In the genomic region with DNA sequence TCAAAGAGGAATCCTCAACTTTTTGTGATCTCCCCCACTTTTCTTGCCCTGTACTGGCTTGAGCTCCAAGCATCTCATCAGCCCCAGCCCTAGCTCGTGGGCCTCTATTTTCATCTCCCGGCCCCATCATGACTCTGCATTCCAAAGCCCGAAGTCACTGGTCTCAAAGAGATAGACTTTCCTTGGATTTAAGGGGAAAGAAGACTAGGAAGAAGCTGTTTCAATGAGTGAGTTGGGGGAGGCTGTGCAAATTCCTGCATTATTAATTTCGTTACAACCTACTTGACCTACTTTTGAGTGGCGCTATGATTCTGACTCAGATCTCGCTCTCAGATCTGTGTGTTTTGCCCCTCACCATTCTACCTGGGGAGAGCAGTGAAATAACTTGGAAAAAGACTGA, we compare ENCODE assay signal across 15 cellular contexts.
DNase-seq lines count a peak whose midpoint lies in the region; ATAC-seq and TF ChIP-seq lines count a peak whose summit lies in the region.
"Had no signal": no experiment of that assay in that cellular context is flagged by ENCODE, and none has a peak within 500 bp of the region (broad histone marks: within the 10 kb centered on the region; RNA-seq: fewer than 3 reads in every experiment).

No MANE protein-coding gene starts in this region.

- ATAC-seq in right cardiac atrium (no peak), Right ventricle myocardium superior (ENCODE audit: poor library complexity) (no peak), GM21825 (IDR thresholded peaks at IDR 0.05; ENCODE audit: unreplicated experiment) (no peak), GM19455 (IDR thresholded peaks at IDR 0.05; ENCODE audit: unreplicated experiment) (no peak)
- ATAC-seq: A549 had no signal

- no peaks in the 10 kb centered on the region for H3K27me3 Mint-ChIP-seq in chondrocyte (ENCODE audit: low read depth)
- H3K27me3 Mint-ChIP-seq: activated CD4-positive, alpha-beta T cell treated with anti-CD3 and anti-CD28 coated beads, Interleukin-2, amount 10 ng/mL, durations not matched to agents 24 days and 14 days; activated naive CD4-positive, alpha-beta T cell treated with anti-CD3 and anti-CD28 coated beads, Interleukin-2, amount 10 ng/mL, durations not matched to agents 7 days and 5 days had no signal

- no peaks in the 10 kb centered on the region for H3K9me3 ChIP-seq in right cardiac atrium (ENCODE audit: control insufficient read depth, low read length)
- H3K9me3 ChIP-seq: A549, spleen had no signal

- no peak for DNase-seq in right cardiac atrium
- DNase-seq in Right ventricle myocardium superior, result no peak
- DNase-seq in chondrocyte (ENCODE audit: low spot score), result no peak
- DNase-seq in myocyte (ENCODE audit: low read depth), result peak; percentile 61
- DNase-seq in superior temporal gyrus (ENCODE audit: extremely low spot score), result no peak
- DNase-seq in stimulated activated naive CD4-positive, alpha-beta T cell treated with Interleukin-2 at 50 U/mL for 16 hours (lab: John Stamatoyannopoulos, UW), result no peak
- DNase-seq: activated CD4-positive, alpha-beta T cell treated with anti-CD3 and anti-CD28 coated beads, Interleukin-2, amount 10 ng/mL, durations not matched to agents 24 days and 14 days; activated naive CD4-positive, alpha-beta T cell treated with anti-CD3 and anti-CD28 coated beads, Interleukin-2, amount 10 ng/mL, durations not matched to agents 7 days and 5 days; dermis blood vessel endothelial cell; hypothalamus; NCI-H1092; spleen had no signal

- peaks cover 7% of the 10 kb centered on the region for H3K9me3 Mint-ChIP-seq in chondrocyte (ENCODE audit: low read depth)
- H3K9me3 Mint-ChIP-seq: activated naive CD4-positive, alpha-beta T cell treated with anti-CD3 and anti-CD28 coated beads, Interleukin-2, amount 10 ng/mL, durations not matched to agents 7 days and 5 days had no signal

- peak overlapping the region; percentile 87 for H3K27ac Mint-ChIP-seq in chondrocyte (ENCODE audit: unreplicated experiment)
- H3K27ac Mint-ChIP-seq: activated CD4-positive, alpha-beta T cell treated with anti-CD3 and anti-CD28 coated beads, Interleukin-2, amount 10 ng/mL, durations not matched to agents 24 days and 14 days; activated naive CD4-positive, alpha-beta T cell treated with anti-CD3 and anti-CD28 coated beads, Interleukin-2, amount 10 ng/mL, durations not matched to agents 7 days and 5 days had no signal

- TF ChIP-seq CTCF in chondrocyte (IDR thresholded peaks at IDR 0.05), result no peak

- WGBS in right cardiac atrium, result 66% methylated on average over 6 of the region's 6 CpGs

- intact Hi-C loops in right cardiac atrium (cut with DNase I) (loop anchor here in 1 of 4 donors (10.0 kb wide), 1 partner anchor 99 kb away; no protein-coding TSS in a partner anchor), Right ventricle myocardium superior (cut with DNase I) (no loop called here)

- peaks cover 12% of the 10 kb centered on the region for H3K4me1 ChIP-seq in right cardiac atrium (ENCODE audit: control insufficient read depth, insufficient read depth, low read length)
- H3K4me1 ChIP-seq: A549 had no signal

- H3K27me3 ChIP-seq in right cardiac atrium (ENCODE audit: control insufficient read depth, insufficient read depth), result no peaks in the 10 kb centered on the region
- H3K27me3 ChIP-seq: spleen had no signal

- H3K36me3 Mint-ChIP-seq in chondrocyte (ENCODE audit: low read depth), result no peaks in the 10 kb centered on the region
- H3K36me3 Mint-ChIP-seq: activated naive CD4-positive, alpha-beta T cell treated with anti-CD3 and anti-CD28 coated beads, Interleukin-2, amount 10 ng/mL, durations not matched to agents 7 days and 5 days had no signal

- H3K4me1 Mint-ChIP-seq in chondrocyte (ENCODE audit: low read depth), result peaks cover 63% of the 10 kb centered on the region
- H3K4me1 Mint-ChIP-seq: activated CD4-positive, alpha-beta T cell treated with anti-CD3 and anti-CD28 coated beads, Interleukin-2, amount 10 ng/mL, durations not matched to agents 24 days and 14 days; activated naive CD4-positive, alpha-beta T cell treated with anti-CD3 and anti-CD28 coated beads, Interleukin-2, amount 10 ng/mL, durations not matched to agents 7 days and 5 days had no signal

- H3K4me3 Mint-ChIP-seq in chondrocyte (ENCODE audit: unreplicated experiment), result no peak overlapping the region
- H3K4me3 Mint-ChIP-seq: activated CD4-positive, alpha-beta T cell treated with anti-CD3 and anti-CD28 coated beads, Interleukin-2, amount 10 ng/mL, durations not matched to agents 24 days and 14 days; activated naive CD4-positive, alpha-beta T cell treated with anti-CD3 and anti-CD28 coated beads, Interleukin-2, amount 10 ng/mL, durations not matched to agents 7 days and 5 days had no signal

- H3K4me3 ChIP-seq in right cardiac atrium (ENCODE audit: low read length), result no peak overlapping the region
- H3K4me3 ChIP-seq: A549, spleen had no signal

- H3K27ac ChIP-seq in right cardiac atrium (ENCODE audit: low read length), result peak overlapping the region; percentile 14
- H3K27ac ChIP-seq: A549, spleen had no signal
